ENCODE assay signal across 8 cellular contexts in genomic region chr2:108726048-108726447, GRCh38. TPM values are rescaled to one million over a fixed set of nuclear protein-coding genes. Genes with fewer than 3 reads are reported as not detected.
DNase-seq lines count a peak whose midpoint lies in the region; ATAC-seq, FAIRE-seq and TF ChIP-seq lines count a peak whose summit lies in the region.
"Not testable (repeated sequence)": the region's sequence is repeated elsewhere in the genome, so short reads cannot be mapped to it uniquely, and the experiment has no call there.

No MANE protein-coding gene starts in this region.

- H3K56ac ChIP-seq in IMR-90 (ENCODE audit: extremely low read depth, insufficient read depth, low read length), result not testable (repeated sequence)

- ATAC-seq in CD4-positive, alpha-beta T cell (ENCODE audit: poor library complexity); IMR-90 (ENCODE audit: low read depth); activated T-helper 17 cell treated with anti-CD3 and anti-CD28 coated beads, Interleukin-2, amount 50 U/mL, for 72 hours (replicated peaks); naive B cell (ENCODE audit: low read depth in 2 of 2); gastrocnemius medialis: not testable (repeated sequence)

- peak overlapping the region; percentile 1 for H3K4me3 Mint-ChIP-seq in CD4-positive, alpha-beta T cell
- not testable (repeated sequence) for H3K4me3 Mint-ChIP-seq in activated T-helper 17 cell treated with anti-CD3 and anti-CD28 coated beads, Interleukin-2, amount 50 U/mL, for 72 hours; astrocyte (ENCODE audit: unreplicated experiment)
- H3K4me3 Mint-ChIP-seq in naive B cell, result peak overlapping the region in 1 of 8 donors; percentile 44

- not testable (repeated sequence) for H3K27ac ChIP-seq in CD4-positive, alpha-beta T cell (ENCODE audit: low read depth, low read length); IMR-90 (ENCODE audit: insufficient read depth, low read length); astrocyte (ENCODE audit: low read depth, low read length)
- H3K27ac ChIP-seq in VCaP (peak overlapping the region; percentile 46; the same call in 1 of the 2 replicates), gastrocnemius medialis (peak overlapping the region in 3 of 4 donors; percentile 37 to 62 (median 45))

- H2BK20ac ChIP-seq in IMR-90 (ENCODE audit: low read depth, low read length), result not testable (repeated sequence)

- dilution Hi-C loops in IMR-90 (cut with HindIII; ENCODE audit: low sequenced_read_pairs, unreplicated experiment), result not testable (repeated sequence)

- FAIRE-seq in astrocyte (lab: Jason Lieb, UNC), result not testable (repeated sequence)

- not testable (repeated sequence) for H3K14ac ChIP-seq in IMR-90 (replicated peaks; ENCODE audit: low read depth, low read length)

- not testable (repeated sequence) for H3K9me3 ChIP-seq in CD4-positive, alpha-beta T cell (ENCODE audit: control insufficient read depth, low read length); IMR-90 (ENCODE audit: control insufficient read depth, insufficient read depth, low read length); astrocyte (ENCODE audit: insufficient read depth, low read depth, low read length); gastrocnemius medialis

- H3K23ac ChIP-seq in IMR-90 (ENCODE audit: low read depth, low read length), result not testable (repeated sequence)

- not testable (repeated sequence) for H2BK5ac ChIP-seq in IMR-90 (ENCODE audit: low read depth, low read length, poor library complexity, severe bottlenecking)

- H3K4me3 ChIP-seq in IMR-90 (ENCODE audit: insufficient read depth, low read depth, low read length); astrocyte (ENCODE audit: insufficient read depth, low read depth, low read length); gastrocnemius medialis: not testable (repeated sequence)

- H3K36me3 ChIP-seq in IMR-90 (ENCODE audit: control insufficient read depth, insufficient read depth, low read length); astrocyte (ENCODE audit: insufficient read depth, low read length); gastrocnemius medialis: not testable (repeated sequence)

- intact Hi-C loops in CD4-positive, alpha-beta T cell (cut with DNase I, micrococcal nuclease); IMR-90 (cut with micrococcal nuclease); gastrocnemius medialis (cut with DNase I; ENCODE audit: low total_unique reads): not testable (repeated sequence)

- H3K9me3 Mint-ChIP-seq in CD4-positive, alpha-beta T cell; activated T-helper 17 cell treated with anti-CD3 and anti-CD28 coated beads, Interleukin-2, amount 50 U/mL, for 72 hours; astrocyte (ENCODE audit: unreplicated experiment); naive B cell: not testable (repeated sequence)

- not testable (repeated sequence) for H3K4ac ChIP-seq in IMR-90 (ENCODE audit: low read depth, low read length)

- H3K4me2 ChIP-seq in IMR-90 (ENCODE audit: low read depth, low read length); astrocyte (ENCODE audit: low read length): not testable (repeated sequence)

- not testable (repeated sequence) for H2BK120ac ChIP-seq in IMR-90 (ENCODE audit: low read depth, low read length)

- H4K91ac ChIP-seq in IMR-90 (ENCODE audit: insufficient read depth, low read depth, low read length), result not testable (repeated sequence)

- H3K4me1 ChIP-seq in IMR-90 (ENCODE audit: control insufficient read depth, insufficient read depth, low read length); astrocyte (ENCODE audit: insufficient read depth, low read length): not testable (repeated sequence)
- peaks cover 17 to 20% of the 10 kb centered on the region in 2 donors for H3K4me1 ChIP-seq in gastrocnemius medialis

- not testable (repeated sequence) for TF ChIP-seq POLR2A in IMR-90 (IDR thresholded peaks at IDR 0.05; ENCODE audit: low read depth, low read length); gastrocnemius medialis (IDR thresholded peaks at IDR 0.05)

- CTCF ChIA-PET in CD4-positive, alpha-beta T cell (lab: Charles Lee); IMR-90 (lab: Yijun Ruan, JAX): not testable (repeated sequence)

- not testable (repeated sequence) for DNase-seq in CD4-positive, alpha-beta T cell; naive B cell; gastrocnemius medialis
- DNase-seq in IMR-90, result peak; percentile 23
- peak; percentile 12 for DNase-seq in astrocyte (ENCODE audit: low read depth)
- peak; percentile 5 for DNase-seq in fibroblast of peridontal ligament (ENCODE audit: extremely low read depth)

- H4K5ac ChIP-seq in IMR-90 (ENCODE audit: low read depth, low read length), result not testable (repeated sequence)

- H2AK5ac ChIP-seq in IMR-90 (ENCODE audit: low read depth, low read length), result not testable (repeated sequence)

- not testable (repeated sequence) for H2AFZ ChIP-seq in IMR-90 (replicated peaks; ENCODE audit: low read length, poor library complexity); astrocyte (ENCODE audit: low read depth, low read length)

- H3K79me1 ChIP-seq in IMR-90 (ENCODE audit: low read depth in 1 of 2, low read length in 2 of 2), result not testable (repeated sequence)

- BruUV-seq in IMR-90 (replicated peaks; lab: Mats Ljungman, UMichigan), result not testable (repeated sequence)

- H3K4me1 Mint-ChIP-seq in CD4-positive, alpha-beta T cell (ENCODE audit: low read depth), result peaks cover 40% of the 10 kb centered on the region
- H3K4me1 Mint-ChIP-seq in activated T-helper 17 cell treated with anti-CD3 and anti-CD28 coated beads, Interleukin-2, amount 50 U/mL, for 72 hours; astrocyte (ENCODE audit: low read depth, unreplicated experiment): not testable (repeated sequence)
- H3K4me1 Mint-ChIP-seq in naive B cell, result peaks cover 12 to 34% (median 33%) of the 10 kb centered on the region in 3 donors

- in situ Hi-C loops in IMR-90 (cut with MboI; ENCODE audit: low sequenced_read_pairs); gastrocnemius medialis (cut with MboI; ENCODE audit: low sequenced_read_pairs in 4 of 4): not testable (repeated sequence)

- TF ChIP-seq CTCF in CD4-positive, alpha-beta T cell (IDR thresholded peaks at IDR 0.05); IMR-90 (conservative IDR thresholded peaks at IDR 0.05; ENCODE audit: low read depth, low read length); VCaP (conservative IDR thresholded peaks at IDR 0.05); astrocyte (IDR thresholded peaks at IDR 0.05; ENCODE audit: insufficient read depth, low read depth, low read length); gastrocnemius medialis (IDR thresholded peaks at IDR 0.05 in 4 of 5, conservative IDR thresholded peaks at IDR 0.05 in 1 of 5): not testable (repeated sequence)

- H3K9ac ChIP-seq in IMR-90 (ENCODE audit: low read depth, low read length); astrocyte (ENCODE audit: low read length): not testable (repeated sequence)

- not testable (repeated sequence) for H2BK15ac ChIP-seq in IMR-90 (ENCODE audit: low read depth, low read length)

- TF ChIP-seq RAD21 in IMR-90 (IDR thresholded peaks at IDR 0.05; ENCODE audit: low read length), result not testable (repeated sequence)

- H3K79me2 ChIP-seq in astrocyte (ENCODE audit: insufficient read depth, low read length), result peaks cover 79% of the 10 kb centered on the region

- not testable (repeated sequence) for H3K27me3 Mint-ChIP-seq in CD4-positive, alpha-beta T cell; activated T-helper 17 cell treated with anti-CD3 and anti-CD28 coated beads, Interleukin-2, amount 50 U/mL, for 72 hours; astrocyte (ENCODE audit: low read depth, unreplicated experiment); naive B cell

- H4K20me1 ChIP-seq in IMR-90 (ENCODE audit: insufficient read depth, low read length) (peaks cover 46% of the 10 kb centered on the region), astrocyte (ENCODE audit: insufficient read depth, low read length) (peaks cover 33% of the 10 kb centered on the region)

- POLR2A ChIA-PET in CD4-positive, alpha-beta T cell (lab: Charles Lee); IMR-90 (lab: Charles Lee; ENCODE audit: unreplicated experiment): not testable (repeated sequence)

- H3K27ac Mint-ChIP-seq in CD4-positive, alpha-beta T cell; astrocyte (ENCODE audit: unreplicated experiment): not testable (repeated sequence)
- peak overlapping the region; percentile 46 for H3K27ac Mint-ChIP-seq in activated T-helper 17 cell treated with anti-CD3 and anti-CD28 coated beads, Interleukin-2, amount 50 U/mL, for 72 hours
- H3K27ac Mint-ChIP-seq in naive B cell, result peak overlapping the region in 4 of 6 donors; percentile 5 to 56 (median 30)

- not testable (repeated sequence) for H2AK9ac ChIP-seq in IMR-90 (replicated peaks; ENCODE audit: low read depth, low read length, poor library complexity)

- not testable (repeated sequence) for H3K27me3 ChIP-seq in CD4-positive, alpha-beta T cell (ENCODE audit: control insufficient read depth, insufficient read depth, low read length); IMR-90 (ENCODE audit: control insufficient read depth, insufficient read depth, low read length); astrocyte (ENCODE audit: insufficient read depth, low read length); gastrocnemius medialis

- peaks cover 29% of the 10 kb centered on the region for H3K36me3 Mint-ChIP-seq in CD4-positive, alpha-beta T cell (ENCODE audit: low read depth)
- peaks cover 47% of the 10 kb centered on the region for H3K36me3 Mint-ChIP-seq in activated T-helper 17 cell treated with anti-CD3 and anti-CD28 coated beads, Interleukin-2, amount 50 U/mL, for 72 hours (ENCODE audit: low read depth)
- H3K36me3 Mint-ChIP-seq in astrocyte (ENCODE audit: low read depth, unreplicated experiment); naive B cell: not testable (repeated sequence)

- no CpG with 5 or more reads among the region's 9 CpGs for WGBS in IMR-90 (ENCODE audit: extremely low coverage in 2 of 2, insufficient read length in 1 of 2), 2 experiments

- H3K18ac ChIP-seq in IMR-90 (ENCODE audit: low read depth, low read length), result not testable (repeated sequence)

- not testable (repeated sequence) for H4K8ac ChIP-seq in IMR-90 (ENCODE audit: low read depth in 2 of 2, low read length in 2 of 2)

- not testable (repeated sequence) for H3K9me1 ChIP-seq in IMR-90 (ENCODE audit: insufficient read depth, low read length)

RNA-seq across cellular contexts. Expression of gene RANBP2, which starts 6.8 kb away (rescaled TPM):
- 100 to 1,000 TPM; 182 to 186 TPM for total RNA-seq in CD4-positive, alpha-beta T cell
- total RNA-seq in IMR-90 (2012; rRNA removed) (64.9 and 95.8 TPM in 2 replicates), astrocyte (75.4 and 78.9 TPM in 2 replicates), gastrocnemius medialis (10 to 100 TPM; 66.6 to 82.0 (median 76.7) TPM)
- polyA plus RNA-seq in IMR-90 (2012; rRNA removed) (7.3 and 9.8 TPM in 2 replicates), naive B cell (ENCODE audit: low read depth in 6 of 6) (10 to 100 TPM in 4 of 6 donors, 1 to 10 TPM in 2; 2.1 to 16.9 (median 13.6) TPM)
- polyA plus RNA-seq in IMR-90 (2012; cell fraction: cytosol; rRNA removed), result 0.77 and 1.1 TPM in 2 replicates
- 1.2 and 12.4 TPM in 2 replicates for polyA plus RNA-seq in IMR-90 (2012; cell fraction: nucleus; rRNA removed; ENCODE audit: low replicate concordance)
- total RNA-seq in activated T-helper 17 cell treated with anti-CD3 and anti-CD28 coated beads, Interleukin-2, amount 50 U/mL, for 72 hours, result 10 to 100 TPM; 54.8 to 81.6 TPM
